ENCODE assay signal across 9 cellular contexts in genomic region chr12:88052686-88053085, GRCh38. TPM values are rescaled to one million over a fixed set of nuclear protein-coding genes. Genes with fewer than 3 reads are reported as not detected.
DNase-seq lines count a peak whose midpoint lies in the region; ATAC-seq and TF ChIP-seq lines count a peak whose summit lies in the region.
"Had no signal": no experiment of that assay in that cellular context is flagged by ENCODE, and none has a peak within 500 bp of the region (broad histone marks: within the 10 kb centered on the region; RNA-seq: fewer than 3 reads in every experiment).

No MANE protein-coding gene starts in this region.

- TF ChIP-seq RAD21 in IMR-90 (IDR thresholded peaks at IDR 0.05; ENCODE audit: low read length): peak; percentile 55

- no peak for TF ChIP-seq POLR2A in IMR-90 (IDR thresholded peaks at IDR 0.05; ENCODE audit: low read depth, low read length)
- TF ChIP-seq POLR2A in erythroblast (IDR thresholded peaks at IDR 0.05; ENCODE audit: low read length): no peak
- TF ChIP-seq POLR2A in prostate gland (IDR thresholded peaks at IDR 0.05): no peak

- H3K9me1 ChIP-seq in IMR-90 (ENCODE audit: insufficient read depth, low read length): no peaks in the 10 kb centered on the region

- no peak overlapping the region for H3K9ac ChIP-seq in IMR-90 (ENCODE audit: low read depth, low read length)

- WGBS in IMR-90 (ENCODE audit: extremely low coverage in 2 of 2, insufficient read length in 1 of 2), 2 experiments: no CpG with 5 or more reads among the region's 1 CpG
- 80% methylated on average over 1 of the region's 1 CpG for WGBS in prostate gland

- no peak overlapping the region for H3K4me3 ChIP-seq in CD4-positive, CD25-positive, alpha-beta regulatory T cell (ENCODE audit: low read depth, low read length)
- no peak overlapping the region for H3K4me3 ChIP-seq in IMR-90 (ENCODE audit: insufficient read depth, low read depth, low read length)
- H3K4me3 ChIP-seq in prostate gland: no peak overlapping the region
- H3K4me3 ChIP-seq: SJSA1 had no signal

- H3K36me3 ChIP-seq in CD4-positive, CD25-positive, alpha-beta regulatory T cell (ENCODE audit: control insufficient read depth, insufficient read depth, low read length): peaks cover 49% of the 10 kb centered on the region
- H3K36me3 ChIP-seq in IMR-90 (ENCODE audit: control insufficient read depth, insufficient read depth, low read length) (peaks cover 8% of the 10 kb centered on the region), prostate gland (no peaks in the 10 kb centered on the region)

- H3K4me1 ChIP-seq in CD4-positive, CD25-positive, alpha-beta regulatory T cell (ENCODE audit: control insufficient read depth, insufficient read depth, low read length, poor library complexity, severe bottlenecking): no peaks in the 10 kb centered on the region
- H3K4me1 ChIP-seq in IMR-90 (ENCODE audit: control insufficient read depth, insufficient read depth, low read length) (no peaks in the 10 kb centered on the region), prostate gland (replicated peaks) (no peaks in the 10 kb centered on the region)
- H3K4me1 ChIP-seq: SJSA1 had no signal

- no peaks in the 10 kb centered on the region for H3K27me3 Mint-ChIP-seq in CD4-positive, CD25-positive, alpha-beta regulatory T cell

- no peak overlapping the region for H2AK9ac ChIP-seq in IMR-90 (replicated peaks; ENCODE audit: low read depth, low read length, poor library complexity)

- no peak overlapping the region for H4K91ac ChIP-seq in IMR-90 (ENCODE audit: insufficient read depth, low read depth, low read length)

- H3K14ac ChIP-seq in IMR-90 (replicated peaks; ENCODE audit: low read depth, low read length): no peak overlapping the region

- H3K9me3 Mint-ChIP-seq in CD4-positive, CD25-positive, alpha-beta regulatory T cell: no peaks in the 10 kb centered on the region

- TF ChIP-seq CTCF in IMR-90 (conservative IDR thresholded peaks at IDR 0.05; ENCODE audit: low read depth, low read length) (peak; percentile 49), prostate gland (IDR thresholded peaks at IDR 0.05) (peak in 1 of 4 experiments; percentile 14)

- intact Hi-C loops in IMR-90 (cut with micrococcal nuclease): no loop called here
- intact Hi-C loops in posterior cingulate gyrus (cut with DNase I): no loop called here
- intact Hi-C loops in prostate gland (cut with DNase I): no loop called here

- H2BK20ac ChIP-seq in IMR-90 (ENCODE audit: low read depth, low read length): no peak overlapping the region

- no peak overlapping the region for H3K4me3 Mint-ChIP-seq in CD4-positive, CD25-positive, alpha-beta regulatory T cell

- no peaks in the 10 kb centered on the region for H3K79me1 ChIP-seq in IMR-90 (ENCODE audit: low read depth in 1 of 2, low read length in 2 of 2)

- no peak for ATAC-seq in CD4-positive, CD25-positive, alpha-beta regulatory T cell (ENCODE audit: low read depth in 2 of 2)
- ATAC-seq in GM18861 (IDR thresholded peaks at IDR 0.05; ENCODE audit: unreplicated experiment) (peak; percentile 55), IMR-90 (ENCODE audit: low read depth) (peak; percentile 95), HG02884 (IDR thresholded peaks at IDR 0.05; ENCODE audit: unreplicated experiment) (no peak)

- no TSS peak for BruUV-seq in IMR-90 (replicated peaks; lab: Mats Ljungman, UMichigan)

- H2BK15ac ChIP-seq in IMR-90 (ENCODE audit: low read depth, low read length): no peak overlapping the region

- H3K9me3 ChIP-seq in CD4-positive, CD25-positive, alpha-beta regulatory T cell (ENCODE audit: control insufficient read depth in 2 of 2, low read length in 2 of 2): no peaks in the 10 kb centered on the region
- no peaks in the 10 kb centered on the region for H3K9me3 ChIP-seq in IMR-90 (ENCODE audit: control insufficient read depth, insufficient read depth, low read length)
- H3K9me3 ChIP-seq in prostate gland: no peaks in the 10 kb centered on the region
- H3K9me3 ChIP-seq: SJSA1 had no signal

- no peaks in the 10 kb centered on the region for H4K20me1 ChIP-seq in IMR-90 (ENCODE audit: insufficient read depth, low read length)

- dilution Hi-C loops in IMR-90 (cut with HindIII; ENCODE audit: low sequenced_read_pairs, unreplicated experiment): no loop called here

- H3K4me2 ChIP-seq in IMR-90 (ENCODE audit: low read depth, low read length): no peak overlapping the region

- no peak overlapping the region for H2BK120ac ChIP-seq in IMR-90 (ENCODE audit: low read depth, low read length)

- no peak overlapping the region for H3K18ac ChIP-seq in IMR-90 (ENCODE audit: low read depth, low read length)

- no peak overlapping the region for H3K4ac ChIP-seq in IMR-90 (ENCODE audit: low read depth, low read length)

- DNase-seq in CD4-positive, CD25-positive, alpha-beta regulatory T cell: peak in 2 of 3 donors; percentile 10 to 43
- DNase-seq in IMR-90 (peak; percentile 44), RPMI7951 (ENCODE audit: low read depth) (peak; percentile 22), erythroblast (lab: John Stamatoyannopoulos, UW) (peak; percentile 40 to 59), posterior cingulate gyrus (peak in 8 of 10 donors; percentile 28 to 88 (median 47)), prostate gland (ENCODE audit: low spot score) (no peak)

- H2AFZ ChIP-seq in IMR-90 (replicated peaks; ENCODE audit: low read length, poor library complexity): no peak overlapping the region

- peaks cover 16% of the 10 kb centered on the region for H3K36me3 Mint-ChIP-seq in CD4-positive, CD25-positive, alpha-beta regulatory T cell

- no peak overlapping the region for H3K56ac ChIP-seq in IMR-90 (ENCODE audit: extremely low read depth, insufficient read depth, low read length)

- no peak overlapping the region for H2AK5ac ChIP-seq in IMR-90 (ENCODE audit: low read depth, low read length)

- POLR2A ChIA-PET in IMR-90 (lab: Charles Lee; ENCODE audit: unreplicated experiment): interaction anchor here (0.6 kb wide), 1 partner anchor 26 kb away, joined by 6 read pairs; no protein-coding TSS in a partner anchor

- CTCF ChIA-PET in IMR-90 (lab: Yijun Ruan, JAX): no interaction called here

- no peak overlapping the region for H3K27ac ChIP-seq in CD4-positive, CD25-positive, alpha-beta regulatory T cell (ENCODE audit: insufficient read depth, low read length, poor library complexity, severe bottlenecking)
- no peak overlapping the region for H3K27ac ChIP-seq in IMR-90 (ENCODE audit: insufficient read depth, low read length)
- no peak overlapping the region for H3K27ac ChIP-seq in prostate gland
- H3K27ac ChIP-seq: SJSA1 had no signal

- H3K27ac Mint-ChIP-seq in CD4-positive, CD25-positive, alpha-beta regulatory T cell: peak overlapping the region in 1 of 3 donors; percentile 74

- no peaks in the 10 kb centered on the region for H3K27me3 ChIP-seq in CD4-positive, CD25-positive, alpha-beta regulatory T cell (ENCODE audit: control insufficient read depth, insufficient read depth, low read length)
- H3K27me3 ChIP-seq in IMR-90 (ENCODE audit: control insufficient read depth, insufficient read depth, low read length) (no peaks in the 10 kb centered on the region), prostate gland (replicated peaks; ENCODE audit: insufficient read depth) (no peaks in the 10 kb centered on the region)
- H3K27me3 ChIP-seq: SJSA1 had no signal

- H2BK5ac ChIP-seq in IMR-90 (ENCODE audit: low read depth, low read length, poor library complexity, severe bottlenecking): no peak overlapping the region

- in situ Hi-C loops in IMR-90 (cut with MboI; ENCODE audit: low sequenced_read_pairs): no loop called here

- H3K23ac ChIP-seq in IMR-90 (ENCODE audit: low read depth, low read length): no peak overlapping the region

- no peak overlapping the region for H4K5ac ChIP-seq in IMR-90 (ENCODE audit: low read depth, low read length)

- peaks cover 0 to 2% (median 0%) of the 10 kb centered on the region in 4 donors for H3K4me1 Mint-ChIP-seq in CD4-positive, CD25-positive, alpha-beta regulatory T cell

- no peak overlapping the region for H4K8ac ChIP-seq in IMR-90 (ENCODE audit: low read depth in 2 of 2, low read length in 2 of 2)

TF ChIP-seq in IMR-90, 13 proteins besides CTCF, POLR2A, EP300 and RAD21:
- TF ChIP-seq SMC3 (IDR thresholded peaks at IDR 0.05; ENCODE audit: low read depth, low read length) (peak; percentile 23; the same call in 1 of the 2 replicates), FOS (IDR thresholded peaks at IDR 0.05; ENCODE audit: low read depth, low read length) (no peak)

RNA-seq across cellular contexts. Expression of gene C12orf50, which starts 23.5 kb away (rescaled TPM):
- 0.15 TPM for total RNA-seq in CD4-positive, CD25-positive, alpha-beta regulatory T cell
- not detected for polyA plus RNA-seq in CD4-positive, CD25-positive, alpha-beta regulatory T cell
- total RNA-seq in IMR-90 (2012; rRNA removed) (not detected in 2 replicates), prostate gland (1 to 10 TPM in 1 of 2 donors, not detected in 1; 6.7 TPM)
- polyA plus RNA-seq in IMR-90 (2012; rRNA removed): not detected in 2 replicates
- not detected in 2 replicates for polyA plus RNA-seq in IMR-90 (2012; cell fraction: cytosol; rRNA removed)
- 0.07 TPM in 1 of 2 replicates, not detected in the other for polyA plus RNA-seq in IMR-90 (2012; cell fraction: nucleus; rRNA removed; ENCODE audit: low replicate concordance)
- not detected in 2 replicates for total RNA-seq in RPMI7951 (2014; rRNA removed; shearing (Covaris generic))
- total RNA-seq: SJSA1 had no signal

Comparison
In these comparisons a context has a peak if more than half of its experiments do, and no peak if none do; other contexts are left out.
1. ATAC-seq: peak in GM18861 (single experiment) and IMR-90 (single experiment); none in CD4-positive, CD25-positive, alpha-beta regulatory T cell (0 of 2) and HG02884 (single experiment).